Comparison of ENCODE assay signal across 10 cellular contexts in the genomic region with DNA sequence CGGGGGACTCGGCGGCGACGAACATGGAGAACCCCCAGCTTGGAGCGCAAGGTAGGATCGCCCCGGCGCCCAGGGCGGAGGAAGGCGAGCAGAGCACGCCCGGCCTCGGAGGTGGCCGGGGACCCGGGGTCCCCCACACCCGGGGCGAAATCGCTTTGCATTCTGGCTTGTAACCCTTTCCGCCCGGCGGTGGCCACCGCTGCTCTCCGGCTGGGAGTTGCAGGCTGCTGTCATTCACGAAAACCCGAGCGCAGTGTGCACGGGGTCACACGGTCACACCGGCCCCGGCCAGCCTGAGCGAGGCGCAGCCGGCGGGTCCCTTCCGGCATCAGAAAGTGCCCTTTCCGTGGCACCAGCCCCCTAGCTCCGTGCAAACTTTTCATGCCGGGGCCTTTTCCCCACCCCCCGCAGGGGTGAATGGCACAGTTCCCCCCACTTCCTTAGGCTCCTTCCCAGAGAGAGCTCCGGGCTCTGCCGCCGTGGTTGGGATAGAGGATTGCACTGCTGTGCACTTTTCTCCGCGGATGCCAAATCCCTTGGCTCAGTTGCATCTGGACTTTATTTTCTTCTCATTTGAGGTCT. TPM values are rescaled to one million over a fixed set of nuclear protein-coding genes. Genes with fewer than 3 reads are reported as not detected.
DNase-seq lines count a peak whose midpoint lies in the region; ATAC-seq and TF ChIP-seq lines count a peak whose summit lies in the region.
"Had no signal": no experiment of that assay in that cellular context is flagged by ENCODE, and none has a peak within 500 bp of the region (broad histone marks: within the 10 kb centered on the region; RNA-seq: fewer than 3 reads in every experiment).

No MANE protein-coding gene starts in this region.

- no peak overlapping the region for H2BK15ac ChIP-seq in IMR-90 (ENCODE audit: low read depth, low read length)

- no peak for TF ChIP-seq RAD21 in IMR-90 (IDR thresholded peaks at IDR 0.05; ENCODE audit: low read length)

- no peak overlapping the region for H4K5ac ChIP-seq in IMR-90 (ENCODE audit: low read depth, low read length)

- no peaks in the 10 kb centered on the region for H3K9me1 ChIP-seq in IMR-90 (ENCODE audit: insufficient read depth, low read length)

- no peak overlapping the region for H3K14ac ChIP-seq in IMR-90 (replicated peaks; ENCODE audit: low read depth, low read length)

- no TSS peak for BruUV-seq in IMR-90 (replicated peaks; lab: Mats Ljungman, UMichigan)

- H3K27ac ChIP-seq in C4-2B (no peak overlapping the region), IMR-90 (ENCODE audit: insufficient read depth, low read length) (no peak overlapping the region)

- peak; percentile 19; the same call in 1 of the 2 replicates for TF ChIP-seq CTCF in C4-2B (conservative IDR thresholded peaks at IDR 0.05)
- TF ChIP-seq CTCF in IMR-90 (conservative IDR thresholded peaks at IDR 0.05; ENCODE audit: low read depth, low read length), result no peak

- no peaks in the 10 kb centered on the region for H3K79me1 ChIP-seq in IMR-90 (ENCODE audit: low read depth in 1 of 2, low read length in 2 of 2)

- no peak overlapping the region for H4K91ac ChIP-seq in IMR-90 (ENCODE audit: insufficient read depth, low read depth, low read length)

- no peak for DNase-seq in IMR-90
- peak; percentile 11 for DNase-seq in fibroblast of peridontal ligament (ENCODE audit: extremely low read depth)
- DNase-seq in NCI-H1930 (lab: John Stamatoyannopoulos, UW), result no peak
- DNase-seq: NCI-H1436 treated with DMSO at 0.1 percent for 48 hours had no signal

- H3K9ac ChIP-seq in IMR-90 (ENCODE audit: low read depth, low read length), result no peak overlapping the region; the same call in 1 of the 2 replicates

- H4K20me1 ChIP-seq in IMR-90 (ENCODE audit: insufficient read depth, low read length), result no peaks in the 10 kb centered on the region

- H2AK9ac ChIP-seq in IMR-90 (replicated peaks; ENCODE audit: low read depth, low read length, poor library complexity), result no peak overlapping the region

- ATAC-seq in IMR-90 (ENCODE audit: low read depth), result peak; percentile 39
- ATAC-seq in HG03342 (IDR thresholded peaks at IDR 0.05; ENCODE audit: unreplicated experiment), result no peak
- ATAC-seq in GM19455 (IDR thresholded peaks at IDR 0.05; ENCODE audit: unreplicated experiment), result no peak
- no peak for ATAC-seq in GM21447 (IDR thresholded peaks at IDR 0.05; ENCODE audit: unreplicated experiment)

- CTCF ChIA-PET in IMR-90 (lab: Yijun Ruan, JAX), result no interaction called here

- H2AK5ac ChIP-seq in IMR-90 (ENCODE audit: low read depth, low read length), result no peak overlapping the region

- POLR2A ChIA-PET in IMR-90 (lab: Charles Lee; ENCODE audit: unreplicated experiment), result no interaction called here

- peak overlapping the region; percentile 29; the same call in 1 of the 2 replicates for H3K4me2 ChIP-seq in IMR-90 (ENCODE audit: low read depth, low read length)

- WGBS in IMR-90 (ENCODE audit: extremely low coverage in 2 of 2, insufficient read length in 1 of 2), 2 experiments, result 1% methylated on average over 23 of the region's 45 CpGs; no CpG with 5 or more reads in 1 of the 2 experiments

- no peak overlapping the region for H3K56ac ChIP-seq in IMR-90 (ENCODE audit: extremely low read depth, insufficient read depth, low read length)

- TF ChIP-seq POLR2A in IMR-90 (IDR thresholded peaks at IDR 0.05; ENCODE audit: low read depth, low read length), result no peak

- peaks cover 2% of the 10 kb centered on the region; the same call in 1 of the 2 replicates for H3K4me1 ChIP-seq in IMR-90 (ENCODE audit: control insufficient read depth, insufficient read depth, low read length)
- H3K4me1 ChIP-seq in neuron (ENCODE audit: insufficient read depth, low read length), result peaks cover 55% of the 10 kb centered on the region
- H3K4me1 ChIP-seq: adrenal gland had no signal

- no peak overlapping the region for H3K23ac ChIP-seq in IMR-90 (ENCODE audit: low read depth, low read length)

- peak overlapping the region; percentile 33; the same call in 1 of the 2 replicates for H3K4me3 ChIP-seq in IMR-90 (ENCODE audit: insufficient read depth, low read depth, low read length)
- H3K4me3 ChIP-seq in neuron (ENCODE audit: low read length), result peak overlapping the region; percentile 89

- no peak overlapping the region for H2BK5ac ChIP-seq in IMR-90 (ENCODE audit: low read depth, low read length, poor library complexity, severe bottlenecking)

- no peaks in the 10 kb centered on the region for H3K36me3 ChIP-seq in IMR-90 (ENCODE audit: control insufficient read depth, insufficient read depth, low read length)
- H3K36me3 ChIP-seq in neuron (ENCODE audit: insufficient read depth, low read length), result peaks cover 11% of the 10 kb centered on the region
- H3K36me3 ChIP-seq: adrenal gland had no signal

- no peak overlapping the region for H4K8ac ChIP-seq in IMR-90 (ENCODE audit: low read depth in 2 of 2, low read length in 2 of 2)

- dilution Hi-C loops in IMR-90 (cut with HindIII; ENCODE audit: low sequenced_read_pairs, unreplicated experiment), result no loop called here

- H2BK20ac ChIP-seq in IMR-90 (ENCODE audit: low read depth, low read length), result no peak overlapping the region

- H2AFZ ChIP-seq in IMR-90 (replicated peaks; ENCODE audit: low read length, poor library complexity) (peak overlapping the region; percentile 52), neuron (ENCODE audit: low read depth, low read length) (peak overlapping the region; percentile 73)

- in situ Hi-C loops in IMR-90 (cut with MboI; ENCODE audit: low sequenced_read_pairs), result no loop called here

- intact Hi-C loops in IMR-90 (cut with micrococcal nuclease), result no loop called here

- no peak overlapping the region for H2BK120ac ChIP-seq in IMR-90 (ENCODE audit: low read depth, low read length)

- H3K18ac ChIP-seq in IMR-90 (ENCODE audit: low read depth, low read length), result no peak overlapping the region

- H3K9me3 ChIP-seq in IMR-90 (ENCODE audit: control insufficient read depth, insufficient read depth, low read length), result no peaks in the 10 kb centered on the region
- H3K9me3 ChIP-seq in neuron (ENCODE audit: low read length), result no peaks in the 10 kb centered on the region
- H3K9me3 ChIP-seq: adrenal gland had no signal

- H3K27me3 ChIP-seq in IMR-90 (ENCODE audit: control insufficient read depth, insufficient read depth, low read length), result peaks cover 18% of the 10 kb centered on the region
- H3K27me3 ChIP-seq in neuron (ENCODE audit: insufficient read depth, low read length), result no peaks in the 10 kb centered on the region

- H3K4ac ChIP-seq in IMR-90 (ENCODE audit: low read depth, low read length), result no peak overlapping the region

TF ChIP-seq in IMR-90, 13 proteins besides CTCF, POLR2A, EP300 and RAD21:
- TF ChIP-seq, protein P1, sequence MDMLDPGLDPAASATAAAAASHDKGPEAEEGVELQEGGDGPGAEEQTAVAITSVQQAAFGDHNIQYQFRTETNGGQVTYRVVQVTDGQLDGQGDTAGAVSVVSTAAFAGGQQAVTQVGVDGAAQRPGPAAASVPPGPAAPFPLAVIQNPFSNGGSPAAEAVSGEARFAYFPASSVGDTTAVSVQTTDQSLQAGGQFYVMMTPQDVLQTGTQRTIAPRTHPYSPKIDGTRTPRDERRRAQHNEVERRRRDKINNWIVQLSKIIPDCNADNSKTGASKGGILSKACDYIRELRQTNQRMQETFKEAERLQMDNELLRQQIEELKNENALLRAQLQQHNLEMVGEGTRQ (IDR thresholded peaks at IDR 0.05; ENCODE audit: low read depth, low read length), result no peak
- TF ChIP-seq RFX5 (IDR thresholded peaks at IDR 0.05; ENCODE audit: low read depth, low read length), result no peak
- no peak for TF ChIP-seq BHLHE40 (IDR thresholded peaks at IDR 0.05; ENCODE audit: low read depth, low read length)
- TF ChIP-seq CHD1 (IDR thresholded peaks at IDR 0.05; ENCODE audit: low read depth, low read length), result no peak
- no peak for TF ChIP-seq MAFK (IDR thresholded peaks at IDR 0.05; ENCODE audit: low read depth, low read length)
- no peak for TF ChIP-seq RCOR1 (IDR thresholded peaks at IDR 0.05; ENCODE audit: insufficient replicate concordance, low read length)
- no peak for TF ChIP-seq FOS (IDR thresholded peaks at IDR 0.05; ENCODE audit: low read depth, low read length)
- no peak for TF ChIP-seq MAZ (IDR thresholded peaks at IDR 0.05; ENCODE audit: borderline replicate concordance, low read depth, low read length)
- no peak for TF ChIP-seq CEBPB (IDR thresholded peaks at IDR 0.05; ENCODE audit: low read depth, low read length)
- TF ChIP-seq MXI1 (IDR thresholded peaks at IDR 0.05; ENCODE audit: borderline replicate concordance, low read depth, low read length), result no peak
- TF ChIP-seq NFE2L2 (IDR thresholded peaks at IDR 0.05; ENCODE audit: low read depth, low read length), result no peak
- TF ChIP-seq, protein P2, sequence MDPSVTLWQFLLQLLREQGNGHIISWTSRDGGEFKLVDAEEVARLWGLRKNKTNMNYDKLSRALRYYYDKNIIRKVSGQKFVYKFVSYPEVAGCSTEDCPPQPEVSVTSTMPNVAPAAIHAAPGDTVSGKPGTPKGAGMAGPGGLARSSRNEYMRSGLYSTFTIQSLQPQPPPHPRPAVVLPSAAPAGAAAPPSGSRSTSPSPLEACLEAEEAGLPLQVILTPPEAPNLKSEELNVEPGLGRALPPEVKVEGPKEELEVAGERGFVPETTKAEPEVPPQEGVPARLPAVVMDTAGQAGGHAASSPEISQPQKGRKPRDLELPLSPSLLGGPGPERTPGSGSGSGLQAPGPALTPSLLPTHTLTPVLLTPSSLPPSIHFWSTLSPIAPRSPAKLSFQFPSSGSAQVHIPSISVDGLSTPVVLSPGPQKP (IDR thresholded peaks at IDR 0.05; ENCODE audit: borderline replicate concordance, low read depth, low read length), result no peak
- no peak for TF ChIP-seq SMC3 (IDR thresholded peaks at IDR 0.05; ENCODE audit: low read depth, low read length)

RNA-seq across cellular contexts. Expression of a gene that starts 0.8 kb away (rescaled TPM):
- 5.2 and 5.6 TPM in 2 replicates for total RNA-seq in IMR-90 (2012; rRNA removed)
- polyA plus RNA-seq in IMR-90 (2012; rRNA removed), result 10.5 and 10.7 TPM in 2 replicates
- polyA plus RNA-seq in IMR-90 (2012; cell fraction: cytosol; rRNA removed), result 5.4 and 7.7 TPM in 2 replicates
- 18.9 and 21.1 TPM in 2 replicates for polyA plus RNA-seq in IMR-90 (2012; cell fraction: nucleus; rRNA removed; ENCODE audit: low replicate concordance)
